Comparison of ENCODE assay signal across 8 cellular contexts in genomic region chr3:149812606-149813366, GRCh38. TPM values are rescaled to one million over a fixed set of nuclear protein-coding genes. Genes with fewer than 3 reads are reported as not detected.
DNase-seq lines count a peak whose midpoint lies in the region; ATAC-seq and TF ChIP-seq lines count a peak whose summit lies in the region.

Gene RNF13 (plus strand): TSS chr3:149813215. CDS start chr3:149846027, 32,812 bp downstream.

- peaks cover 40% of the 10 kb centered on the region for H3K4me1 Mint-ChIP-seq in activated naive CD8-positive, alpha-beta T cell treated with anti-CD3 and anti-CD28 coated beads, Interleukin-2, amount 10 ng/mL, durations not matched to agents 7 days and 5 days
- H3K4me1 Mint-ChIP-seq in glutamatergic neuron (ENCODE audit: low read depth, unreplicated experiment) (peaks cover 16% of the 10 kb centered on the region), osteocyte (ENCODE audit: unreplicated experiment) (peaks cover 32% of the 10 kb centered on the region)

- peak within 1 kb of the TSS; percentile 96 for H2AFZ ChIP-seq in SU-DHL-6 (ENCODE audit: low read depth, low read length, severe bottlenecking)

- no peak for TF ChIP-seq CTCF in GM12875 (IDR thresholded peaks at IDR 0.05; ENCODE audit: borderline replicate concordance, insufficient read depth, low read depth, low read length)
- TF ChIP-seq CTCF in SU-DHL-6 (IDR thresholded peaks at IDR 0.05; ENCODE audit: insufficient read depth, low read length, poor library complexity, severe bottlenecking): no peak
- no peak for TF ChIP-seq CTCF in glutamatergic neuron (IDR thresholded peaks at IDR 0.05; ENCODE audit: partially characterized antibody, unreplicated experiment)
- TF ChIP-seq CTCF in osteocyte (IDR thresholded peaks at IDR 0.05): no peak
- TF ChIP-seq CTCF in thoracic aorta (IDR thresholded peaks at IDR 0.05): no peak

- H3K4me3 ChIP-seq in GM12875 (ENCODE audit: low read depth, low read length) (peak within 1 kb of the TSS; percentile 90), SU-DHL-6 (ENCODE audit: insufficient read depth, low read length, poor library complexity, severe bottlenecking) (peak within 1 kb of the TSS; percentile 91), thoracic aorta (peak within 1 kb of the TSS; percentile 83)

- H3K9ac ChIP-seq in SU-DHL-6 (ENCODE audit: low read length): peak within 1 kb of the TSS; percentile 77

- peak within 1 kb of the TSS; percentile 98 for H3K4me2 ChIP-seq in SU-DHL-6 (ENCODE audit: low read depth, low read length, poor library complexity, severe bottlenecking)

- peaks cover 6% of the 10 kb centered on the region for H3K36me3 Mint-ChIP-seq in activated naive CD8-positive, alpha-beta T cell treated with anti-CD3 and anti-CD28 coated beads, Interleukin-2, amount 10 ng/mL, durations not matched to agents 7 days and 5 days
- H3K36me3 Mint-ChIP-seq in glutamatergic neuron (ENCODE audit: unreplicated experiment) (no peaks in the 10 kb centered on the region), osteocyte (ENCODE audit: unreplicated experiment) (no peaks in the 10 kb centered on the region)

- no peaks in the 10 kb centered on the region for H3K36me3 ChIP-seq in SU-DHL-6 (ENCODE audit: low read length)
- H3K36me3 ChIP-seq in thoracic aorta: no peaks in the 10 kb centered on the region

- H3K27me3 ChIP-seq in SU-DHL-6 (ENCODE audit: low read length) (no peaks in the 10 kb centered on the region), thoracic aorta (replicated peaks; ENCODE audit: insufficient read depth) (no peaks in the 10 kb centered on the region)

- POLR2A ChIA-PET in activated naive CD8-positive, alpha-beta T cell treated with anti-CD3 and anti-CD28 coated beads, Interleukin-2, amount 10 ng/mL, durations not matched to agents 7 days and 5 days (lab: Charles Lee): interaction anchor here (1.5 to 2.1 kb wide), 2 partner anchors 11 to 60 kb away, joined by 6 to 7 read pairs; partner anchors contain the start of gene COMMD2

- no peaks in the 10 kb centered on the region for H3K9me3 Mint-ChIP-seq in activated naive CD8-positive, alpha-beta T cell treated with anti-CD3 and anti-CD28 coated beads, Interleukin-2, amount 10 ng/mL, durations not matched to agents 7 days and 5 days
- H3K9me3 Mint-ChIP-seq in glutamatergic neuron (ENCODE audit: unreplicated experiment): peaks cover 4% of the 10 kb centered on the region
- no peaks in the 10 kb centered on the region for H3K9me3 Mint-ChIP-seq in osteocyte (ENCODE audit: unreplicated experiment)

- H3K9me2 ChIP-seq in SU-DHL-6 (replicated peaks; ENCODE audit: insufficient read depth, low read length): no peaks in the 10 kb centered on the region

- H3K27ac Mint-ChIP-seq in activated naive CD8-positive, alpha-beta T cell treated with anti-CD3 and anti-CD28 coated beads, Interleukin-2, amount 10 ng/mL, durations not matched to agents 7 days and 5 days: peak within 1 kb of the TSS; percentile 99
- peak within 1 kb of the TSS; percentile 93 for H3K27ac Mint-ChIP-seq in glutamatergic neuron (ENCODE audit: unreplicated experiment)
- H3K27ac Mint-ChIP-seq in osteocyte (ENCODE audit: unreplicated experiment): peak within 1 kb of the TSS; percentile 99

- H3K27ac ChIP-seq in SU-DHL-6 (ENCODE audit: low read depth, low read length) (peak within 1 kb of the TSS; percentile 71), thoracic aorta (peak within 1 kb of the TSS; percentile 95 to 97)

- peak within 1 kb of the TSS; percentile 97 for H3K4me3 Mint-ChIP-seq in activated naive CD8-positive, alpha-beta T cell treated with anti-CD3 and anti-CD28 coated beads, Interleukin-2, amount 10 ng/mL, durations not matched to agents 7 days and 5 days
- peak within 1 kb of the TSS; percentile 98 for H3K4me3 Mint-ChIP-seq in glutamatergic neuron (ENCODE audit: unreplicated experiment)
- peak within 1 kb of the TSS; percentile 95 for H3K4me3 Mint-ChIP-seq in osteocyte (ENCODE audit: unreplicated experiment)

- peaks cover 46% of the 10 kb centered on the region for H3K79me2 ChIP-seq in SU-DHL-6 (ENCODE audit: insufficient read depth, low read length)

- peaks cover 10% of the 10 kb centered on the region; the same call in 1 of the 2 replicates for H3F3A ChIP-seq in SU-DHL-6 (ENCODE audit: insufficient read depth)

- DNase-seq in NCI-H1417 (lab: John Stamatoyannopoulos, UW) (peak; percentile 93 to 98 (median 96)), glutamatergic neuron (peak; percentile 95), osteocyte (ENCODE audit: extremely low spot score, unreplicated experiment) (peak; percentile 96), thoracic aorta (ENCODE audit: low spot score) (peak; percentile 92)
- peak; percentile 90 for DNase-seq in activated naive CD8-positive, alpha-beta T cell treated with anti-CD3 and anti-CD28 coated beads, Interleukin-2, amount 10 ng/mL, durations not matched to agents 7 days and 5 days

- H4K20me1 ChIP-seq in SU-DHL-6 (ENCODE audit: low read depth, low read length): peaks cover 18% of the 10 kb centered on the region; the same call in 1 of the 2 replicates

- peaks cover 20 to 37% of the 10 kb centered on the region in 2 donors for H3K4me1 ChIP-seq in thoracic aorta (ENCODE audit: control insufficient read depth in 1 of 2, low read depth in 2 of 2)

- H3K27me3 Mint-ChIP-seq in activated naive CD8-positive, alpha-beta T cell treated with anti-CD3 and anti-CD28 coated beads, Interleukin-2, amount 10 ng/mL, durations not matched to agents 7 days and 5 days: peaks cover 11% of the 10 kb centered on the region
- H3K27me3 Mint-ChIP-seq in glutamatergic neuron (ENCODE audit: unreplicated experiment): no peaks in the 10 kb centered on the region
- H3K27me3 Mint-ChIP-seq in osteocyte (ENCODE audit: unreplicated experiment): peaks cover 8% of the 10 kb centered on the region

- peak; percentile 93 for ATAC-seq in HG02763 (IDR thresholded peaks at IDR 0.05; ENCODE audit: unreplicated experiment)
- peak; percentile 95 for ATAC-seq in activated naive CD8-positive, alpha-beta T cell treated with anti-CD3 and anti-CD28 coated beads, Interleukin-2, amount 10 ng/mL, durations not matched to agents 7 days and 5 days (ENCODE audit: low read depth)
- peak; percentile 85 for ATAC-seq in thoracic aorta (ENCODE audit: insufficient number of reproducible peaks, low FRiP score, low read depth)

- no peaks in the 10 kb centered on the region for H3K9me3 ChIP-seq in SU-DHL-6 (ENCODE audit: insufficient read depth, low read length)
- no peaks in the 10 kb centered on the region for H3K9me3 ChIP-seq in thoracic aorta

RNA-seq across cellular contexts. Expression of gene RNF13, which starts in this region (rescaled TPM):
- 10 to 100 TPM; 40.0 to 45.0 TPM for total RNA-seq in activated naive CD8-positive, alpha-beta T cell treated with anti-CD3 and anti-CD28 coated beads, Interleukin-2, amount 10 ng/mL, durations not matched to agents 7 days and 5 days
- total RNA-seq in glutamatergic neuron (ENCODE audit: unreplicated experiment) (29.0 TPM), osteocyte (45.1 and 61.4 TPM in 2 replicates), thoracic aorta (10 to 100 TPM; 51.9 to 84.0 TPM)

Comparison
In these comparisons a context has a peak if more than half of its experiments do, and no peak if none do; other contexts are left out.
1. Peak in every context shown above with its lines: DNase-seq, ATAC-seq, H3K4me3 ChIP-seq and H3K27ac ChIP-seq.